16 cellular contexts compared by ENCODE assay signal in genomic region chr1:8384088-8384487, GRCh38.
DNase-seq lines count a peak whose midpoint lies in the region; ATAC-seq and TF ChIP-seq lines count a peak whose summit lies in the region.
"Had no signal": no experiment of that assay in that cellular context is flagged by ENCODE, and none has a peak within 500 bp of the region (broad histone marks: within the 10 kb centered on the region; RNA-seq: fewer than 3 reads in every experiment).

No MANE protein-coding gene starts in this region.

- H4K8ac ChIP-seq in trophoblast cell (ENCODE audit: low read depth, low read length) = no peak overlapping the region

- H3K4me1 Mint-ChIP-seq in activated CD4-positive, alpha-beta T cell treated with anti-CD3 and anti-CD28 coated beads, Interleukin-2, amount 10 ng/mL, durations not matched to agents 7 days and 5 days = peaks cover 60% of the 10 kb centered on the region
- H3K4me1 Mint-ChIP-seq in WTC11 = peaks cover 72% of the 10 kb centered on the region

- no peak overlapping the region for H4K12ac ChIP-seq in trophoblast cell (ENCODE audit: low read depth, low read length)

- peaks cover 72% of the 10 kb centered on the region for H3K79me2 ChIP-seq in fibroblast of lung (ENCODE audit: control insufficient read depth, insufficient read depth, low read length)
- H3K79me2 ChIP-seq in trophoblast cell (ENCODE audit: control insufficient read depth, insufficient read depth, low read length, poor library complexity) = peaks cover 3% of the 10 kb centered on the region

- H2BK5ac ChIP-seq in trophoblast cell (ENCODE audit: low read depth, low read length, poor library complexity) = no peak overlapping the region

- peaks cover 43% of the 10 kb centered on the region for H3K36me3 Mint-ChIP-seq in activated CD4-positive, alpha-beta T cell treated with anti-CD3 and anti-CD28 coated beads, Interleukin-2, amount 10 ng/mL, durations not matched to agents 7 days and 5 days (ENCODE audit: low read depth)
- peaks cover 5% of the 10 kb centered on the region; the same call in 1 of the 2 replicates for H3K36me3 Mint-ChIP-seq in WTC11

- H3K4me1 ChIP-seq in fibroblast of lung (ENCODE audit: control insufficient read depth, extremely low read depth, insufficient read depth, low read length) (peaks cover 14% of the 10 kb centered on the region), sigmoid colon (peaks cover 0 to 91% (median 86%) of the 10 kb centered on the region in 4 donors), trophoblast cell (ENCODE audit: control insufficient read depth in 1 of 2, insufficient read depth in 2 of 2, low read length in 2 of 2) (peaks cover 6 to 13% of the 10 kb centered on the region in 2 experiments), upper lobe of left lung (peaks cover 55 to 82% (median 67%) of the 10 kb centered on the region in 4 donors)

- H2AFZ ChIP-seq in fibroblast of lung (ENCODE audit: low read length) = no peak overlapping the region
- no peak overlapping the region for H2AFZ ChIP-seq in trophoblast cell (ENCODE audit: insufficient read depth, low read length, poor library complexity)

- intact Hi-C loops in sigmoid colon (cut with DNase I) = no loop called here

- H3K9me3 Mint-ChIP-seq in activated CD4-positive, alpha-beta T cell treated with anti-CD3 and anti-CD28 coated beads, Interleukin-2, amount 10 ng/mL, durations not matched to agents 7 days and 5 days = no peaks in the 10 kb centered on the region
- no peaks in the 10 kb centered on the region for H3K9me3 Mint-ChIP-seq in WTC11

- H3K9ac ChIP-seq in fibroblast of lung (ENCODE audit: insufficient read depth, low read length) (no peak overlapping the region), trophoblast cell (ENCODE audit: low read length) (no peak overlapping the region)

- no peak overlapping the region for H2BK120ac ChIP-seq in trophoblast cell (ENCODE audit: insufficient read depth, low read length, poor library complexity)

- DNase-seq in activated CD4-positive, alpha-beta T cell treated with anti-CD3 and anti-CD28 coated beads, Interleukin-2, amount 10 ng/mL, durations not matched to agents 7 days and 5 days = no peak
- DNase-seq in activated CD4-positive, alpha-beta T cell treated with anti-CD3 and anti-CD28 coated beads, Interleukin-2, amount 50 U/mL, for 1 hour = no peak
- no peak for DNase-seq in WTC11 (ENCODE audit: low spot score)
- DNase-seq in fibroblast of lung (ENCODE audit: low read depth in 2 of 2) = no peak
- no peak for DNase-seq in sigmoid colon
- DNase-seq in trophoblast cell = no peak
- no peak for DNase-seq in NCI-H187 treated with DMSO at 0.1 percent for 48 hours (lab: John Stamatoyannopoulos, UW)
- DNase-seq in upper lobe of left lung = no peak
- DNase-seq: 8988T; activated CD8-positive, alpha-beta memory T cell treated with anti-CD3 and anti-CD28 coated beads, Interleukin-2, amount 10 ng/mL, durations not matched to agents 7 days and 5 days; DMS153; H7; NCI-H1105; NCI-H226; small intestine; upper lobe of right lung had no signal

- H3K14ac ChIP-seq in trophoblast cell (ENCODE audit: low read length) = no peak overlapping the region

- ATAC-seq in WTC11 (no peak), upper lobe of left lung (ENCODE audit: low FRiP score in 2 of 2) (no peak)
- ATAC-seq: activated CD8-positive, alpha-beta memory T cell treated with anti-CD3 and anti-CD28 coated beads, Interleukin-2, amount 10 ng/mL, durations not matched to agents 7 days and 5 days; upper lobe of right lung had no signal

- peaks cover 1% of the 10 kb centered on the region for H3K79me1 ChIP-seq in trophoblast cell (ENCODE audit: low read length)

- H3K18ac ChIP-seq in trophoblast cell (ENCODE audit: low read length) = no peak overlapping the region

- TF ChIP-seq EP300 in sigmoid colon (IDR thresholded peaks at IDR 0.05) = no peak
- TF ChIP-seq EP300 in upper lobe of left lung (IDR thresholded peaks at IDR 0.05) = no peak

- H3K36me3 ChIP-seq in fibroblast of lung (ENCODE audit: control insufficient read depth, insufficient read depth, low read length) = peaks cover 6% of the 10 kb centered on the region
- peaks cover 0 to under 1% (median 0%) of the 10 kb centered on the region in 4 donors for H3K36me3 ChIP-seq in sigmoid colon
- H3K36me3 ChIP-seq in trophoblast cell (ENCODE audit: control insufficient read depth in 1 of 2, insufficient read depth in 2 of 2, low read length in 2 of 2) = peaks cover 17 to 28% of the 10 kb centered on the region in 2 experiments
- peaks cover 0 to 12% (median 4%) of the 10 kb centered on the region in 4 donors for H3K36me3 ChIP-seq in upper lobe of left lung

- no peaks in the 10 kb centered on the region for H3K27me3 Mint-ChIP-seq in activated CD4-positive, alpha-beta T cell treated with anti-CD3 and anti-CD28 coated beads, Interleukin-2, amount 10 ng/mL, durations not matched to agents 7 days and 5 days
- H3K27me3 Mint-ChIP-seq in WTC11 (ENCODE audit: low read depth) = no peaks in the 10 kb centered on the region
- H3K27me3 Mint-ChIP-seq: activated CD8-positive, alpha-beta memory T cell treated with anti-CD3 and anti-CD28 coated beads, Interleukin-2, amount 10 ng/mL, durations not matched to agents 7 days and 5 days had no signal

- CTCF ChIA-PET in activated CD4-positive, alpha-beta T cell treated with anti-CD3 and anti-CD28 coated beads, Interleukin-2, amount 10 ng/mL, durations not matched to agents 7 days and 5 days (lab: Charles Lee) = no interaction called here
- CTCF ChIA-PET in WTC11 (lab: Charles Lee) = no interaction called here

- no peak overlapping the region for H2AK5ac ChIP-seq in trophoblast cell (ENCODE audit: low read length)

- TF ChIP-seq CTCF in WTC11 (IDR thresholded peaks at IDR 0.05) = no peak
- no peak for TF ChIP-seq CTCF in fibroblast of lung (conservative IDR thresholded peaks at IDR 0.05 in 1 of 2, IDR thresholded peaks at IDR 0.05 in 1 of 2; ENCODE audit: low read depth in 1 of 2, low read length in 2 of 2)
- TF ChIP-seq CTCF in sigmoid colon (IDR thresholded peaks at IDR 0.05) = no peak
- no peak for TF ChIP-seq CTCF in upper lobe of left lung (IDR thresholded peaks at IDR 0.05)

- peak overlapping the region; percentile 67 for H3K27ac Mint-ChIP-seq in activated CD4-positive, alpha-beta T cell treated with anti-CD3 and anti-CD28 coated beads, Interleukin-2, amount 10 ng/mL, durations not matched to agents 7 days and 5 days
- 0 out of 2 replicates have a peak overlapping the region, but pooled peaks have one; percentile 28 for H3K27ac Mint-ChIP-seq in WTC11
- H3K27ac Mint-ChIP-seq: activated CD8-positive, alpha-beta memory T cell treated with anti-CD3 and anti-CD28 coated beads, Interleukin-2, amount 10 ng/mL, durations not matched to agents 7 days and 5 days had no signal

- H4K20me1 ChIP-seq in fibroblast of lung (ENCODE audit: control insufficient read depth, extremely low read depth, insufficient read depth, low read length) = peaks cover 2% of the 10 kb centered on the region

- POLR2A ChIA-PET in activated CD4-positive, alpha-beta T cell treated with anti-CD3 and anti-CD28 coated beads, Interleukin-2, amount 10 ng/mL, durations not matched to agents 7 days and 5 days (lab: Charles Lee) = no interaction called here
- POLR2A ChIA-PET in WTC11 (lab: Charles Lee) = no interaction called here

- no peak overlapping the region for H3K23ac ChIP-seq in trophoblast cell (ENCODE audit: low read length)

- H3K4me3 Mint-ChIP-seq in activated CD4-positive, alpha-beta T cell treated with anti-CD3 and anti-CD28 coated beads, Interleukin-2, amount 10 ng/mL, durations not matched to agents 7 days and 5 days = no peak overlapping the region
- no peak overlapping the region for H3K4me3 Mint-ChIP-seq in WTC11
- H3K4me3 Mint-ChIP-seq: activated CD8-positive, alpha-beta memory T cell treated with anti-CD3 and anti-CD28 coated beads, Interleukin-2, amount 10 ng/mL, durations not matched to agents 7 days and 5 days had no signal

- H4K91ac ChIP-seq in trophoblast cell (ENCODE audit: low read depth, low read length) = no peak overlapping the region

- TF ChIP-seq POLR2A in sigmoid colon (IDR thresholded peaks at IDR 0.05) (no peak), upper lobe of left lung (IDR thresholded peaks at IDR 0.05) (no peak)

- H3K27ac ChIP-seq in fibroblast of lung (ENCODE audit: insufficient read depth, low read length) (peak overlapping the region; percentile 39), sigmoid colon (peak overlapping the region in 3 of 4 donors; percentile 25 to 97 (median 93)), trophoblast cell (ENCODE audit: low read depth, low read length) (no peak overlapping the region), upper lobe of left lung (peak overlapping the region in 1 of 4 donors; percentile 67)
- H3K27ac ChIP-seq: upper lobe of right lung had no signal

- H3K4me3 ChIP-seq in fibroblast of lung (replicated peaks in 1 of 4; ENCODE audit: control extremely low read depth in 1 of 4, insufficient read depth in 1 of 4, low read depth in 3 of 4, low read length in 4 of 4) = no peak overlapping the region
- H3K4me3 ChIP-seq in sigmoid colon = no peak overlapping the region
- no peak overlapping the region for H3K4me3 ChIP-seq in trophoblast cell (ENCODE audit: low read depth, low read length)
- no peak overlapping the region for H3K4me3 ChIP-seq in upper lobe of left lung
- H3K4me3 ChIP-seq: upper lobe of right lung had no signal

- no peak overlapping the region for H3K4ac ChIP-seq in trophoblast cell (ENCODE audit: low read depth, low read length)

- 84 to 87% methylated on average over 6 of the region's 6 CpGs for WGBS in sigmoid colon, 2 donors
- no CpG with 5 or more reads among the region's 6 CpGs for WGBS in trophoblast cell (ENCODE audit: extremely low coverage, insufficient coverage, insufficient read length)
- WGBS in upper lobe of left lung, 2 donors = 74% methylated on average over 6 of the region's 6 CpGs

- H3K4me2 ChIP-seq in fibroblast of lung (ENCODE audit: extremely low read depth, insufficient read depth, low read length) = peak overlapping the region; percentile 7
- H3K4me2 ChIP-seq in trophoblast cell (ENCODE audit: low read length) = no peak overlapping the region

- no peaks in the 10 kb centered on the region for H3K9me3 ChIP-seq in fibroblast of lung (ENCODE audit: control insufficient read depth, insufficient read depth, low read depth, low read length)
- no peaks in the 10 kb centered on the region for H3K9me3 ChIP-seq in sigmoid colon
- peaks cover 2% of the 10 kb centered on the region for H3K9me3 ChIP-seq in trophoblast cell (ENCODE audit: insufficient read depth, low read depth, low read length)
- H3K9me3 ChIP-seq in upper lobe of left lung = no peaks in the 10 kb centered on the region
- H3K9me3 ChIP-seq: upper lobe of right lung had no signal

- no peaks in the 10 kb centered on the region for H3K27me3 ChIP-seq in fibroblast of lung (ENCODE audit: control insufficient read depth, insufficient read depth, low read length)
- no peaks in the 10 kb centered on the region for H3K27me3 ChIP-seq in sigmoid colon
- H3K27me3 ChIP-seq in trophoblast cell (ENCODE audit: insufficient read depth, low read length) = no peaks in the 10 kb centered on the region
- no peaks in the 10 kb centered on the region for H3K27me3 ChIP-seq in upper lobe of left lung
- H3K27me3 ChIP-seq: upper lobe of right lung had no signal

- H2BK12ac ChIP-seq in trophoblast cell (ENCODE audit: low read length) = no peak overlapping the region

TF ChIP-seq in WTC11, 78 proteins besides CTCF, POLR2A, EP300 and RAD21 (continues in another document):
- TF ChIP-seq ZBTB21 (CRISPR knock-in tag; IDR thresholded peaks at IDR 0.05; ENCODE audit: borderline replicate concordance) = no peak
- no peak for TF ChIP-seq ZNF232 (CRISPR knock-in tag; IDR thresholded peaks at IDR 0.05)
